Comparison of ENCODE assay signal across 1 cellular context in the genomic region with DNA sequence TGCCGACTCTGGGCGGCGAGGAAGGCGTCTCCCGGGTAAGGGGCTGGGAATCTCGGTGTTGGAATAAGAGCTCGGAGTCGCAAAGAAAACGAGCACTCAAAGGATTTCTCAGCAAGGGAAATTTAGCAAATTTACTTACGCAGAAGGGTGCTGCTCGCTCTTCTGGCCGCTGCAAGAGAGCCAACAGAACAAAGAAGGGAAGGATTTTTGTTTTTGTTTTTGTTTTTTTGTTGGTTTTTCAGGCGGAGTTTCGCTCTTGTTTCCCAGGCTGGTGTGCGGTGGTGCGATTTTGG.
A peak's percentile ranks its signal among the peaks of the same experiment; 100 is the strongest.
TF ChIP-seq lines count a peak whose summit lies in the region.

No MANE protein-coding gene starts in this region.

TF ChIP-seq in HEK293, 187 proteins besides CTCF, POLR2A, EP300 and RAD21 (continued from another document and continues in another):
- TF ChIP-seq, protein P1, sequence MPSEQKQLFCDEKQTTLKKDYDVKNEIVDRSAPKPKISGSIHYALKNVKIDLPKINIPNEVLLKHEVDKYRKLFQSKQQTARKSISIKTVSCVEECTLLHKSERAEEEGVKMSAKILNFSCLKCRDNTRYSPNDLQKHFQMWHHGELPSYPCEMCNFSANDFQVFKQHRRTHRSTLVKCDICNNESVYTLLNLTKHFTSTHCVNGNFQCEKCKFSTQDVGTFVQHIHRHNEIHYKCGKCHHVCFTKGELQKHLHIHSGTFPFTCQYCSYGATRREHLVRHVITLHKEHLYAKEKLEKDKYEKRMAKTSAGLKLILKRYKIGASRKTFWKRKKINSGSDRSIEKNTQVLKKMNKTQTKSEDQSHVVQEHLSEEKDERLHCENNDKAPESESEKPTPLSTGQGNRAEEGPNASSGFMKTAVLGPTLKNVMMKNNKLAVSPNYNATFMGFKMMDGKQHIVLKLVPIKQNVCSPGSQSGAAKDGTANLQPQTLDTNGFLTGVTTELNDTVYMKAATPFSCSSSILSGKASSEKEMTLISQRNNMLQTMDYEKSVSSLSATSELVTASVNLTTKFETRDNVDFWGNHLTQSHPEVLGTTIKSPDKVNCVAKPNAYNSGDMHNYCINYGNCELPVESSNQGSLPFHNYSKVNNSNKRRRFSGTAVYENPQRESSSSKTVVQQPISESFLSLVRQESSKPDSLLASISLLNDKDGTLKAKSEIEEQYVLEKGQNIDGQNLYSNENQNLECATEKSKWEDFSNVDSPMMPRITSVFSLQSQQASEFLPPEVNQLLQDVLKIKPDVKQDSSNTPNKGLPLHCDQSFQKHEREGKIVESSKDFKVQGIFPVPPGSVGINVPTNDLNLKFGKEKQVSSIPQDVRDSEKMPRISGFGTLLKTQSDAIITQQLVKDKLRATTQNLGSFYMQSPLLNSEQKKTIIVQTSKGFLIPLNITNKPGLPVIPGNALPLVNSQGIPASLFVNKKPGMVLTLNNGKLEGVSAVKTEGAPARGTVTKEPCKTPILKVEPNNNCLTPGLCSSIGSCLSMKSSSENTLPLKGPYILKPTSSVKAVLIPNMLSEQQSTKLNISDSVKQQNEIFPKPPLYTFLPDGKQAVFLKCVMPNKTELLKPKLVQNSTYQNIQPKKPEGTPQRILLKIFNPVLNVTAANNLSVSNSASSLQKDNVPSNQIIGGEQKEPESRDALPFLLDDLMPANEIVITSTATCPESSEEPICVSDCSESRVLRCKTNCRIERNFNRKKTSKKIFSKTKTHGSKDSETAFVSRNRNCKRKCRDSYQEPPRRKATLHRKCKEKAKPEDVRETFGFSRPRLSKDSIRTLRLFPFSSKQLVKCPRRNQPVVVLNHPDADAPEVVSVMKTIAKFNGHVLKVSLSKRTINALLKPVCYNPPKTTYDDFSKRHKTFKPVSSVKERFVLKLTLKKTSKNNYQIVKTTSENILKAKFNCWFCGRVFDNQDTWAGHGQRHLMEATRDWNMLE (tag by site-specific recombination; conservative IDR thresholded peaks at IDR 0.05; ENCODE audit: low read depth) = no peak
- TF ChIP-seq ZNF501 (tag by site-specific recombination; IDR thresholded peaks at IDR 0.05) (no peak; the same call in 1 of the 2 replicates), ZBTB17 (tag by site-specific recombination; IDR thresholded peaks at IDR 0.05) (peak; percentile 57), ZBTB20 (tag by site-specific recombination; IDR thresholded peaks at IDR 0.05) (0 out of 2 replicates have a peak, but pooled peaks have one; percentile 19), SP7 (tag by site-specific recombination; IDR thresholded peaks at IDR 0.05) (no peak), ZNF335 (tag by site-specific recombination; conservative IDR thresholded peaks at IDR 0.05) (peak; percentile 2), ZNF121 (tag by site-specific recombination; IDR thresholded peaks at IDR 0.05) (no peak), ZBTB48 (tag by site-specific recombination; IDR thresholded peaks at IDR 0.05) (no peak), ATF2 (tag by site-specific recombination; IDR thresholded peaks at IDR 0.05; ENCODE audit: low read depth) (no peak), ZNF175 (tag by site-specific recombination; IDR thresholded peaks at IDR 0.05) (no peak), ZNF561 (tag by site-specific recombination; IDR thresholded peaks at IDR 0.05; ENCODE audit: borderline replicate concordance) (no peak), MZF1 (tag by site-specific recombination; IDR thresholded peaks at IDR 0.05; ENCODE audit: borderline replicate concordance) (no peak), ZFP69B (tag by site-specific recombination; IDR thresholded peaks at IDR 0.05) (no peak), ZNF529 (tag by site-specific recombination; IDR thresholded peaks at IDR 0.05; ENCODE audit: insufficient replicate concordance) (no peak), BCL11A (tag by site-specific recombination; IDR thresholded peaks at IDR 0.05; ENCODE audit: low read depth) (no peak), FEZF1 (tag by site-specific recombination; IDR thresholded peaks at IDR 0.05) (no peak), OSR2 (tag by site-specific recombination; IDR thresholded peaks at IDR 0.05) (no peak), ZNF18 (tag by site-specific recombination; IDR thresholded peaks at IDR 0.05) (no peak), SCRT1 (tag by site-specific recombination; IDR thresholded peaks at IDR 0.05; ENCODE audit: borderline replicate concordance) (no peak), ZBTB8A (tag by site-specific recombination; IDR thresholded peaks at IDR 0.05) (0 out of 2 replicates have a peak, but pooled peaks have one; percentile 4), ZNF449 (tag by site-specific recombination; IDR thresholded peaks at IDR 0.05) (peak; percentile 5; the same call in 1 of the 2 replicates), ZEB2 (tag by site-specific recombination; IDR thresholded peaks at IDR 0.05) (no peak), ZNF600 (tag by site-specific recombination; IDR thresholded peaks at IDR 0.05) (no peak), ZNF626 (tag by site-specific recombination; IDR thresholded peaks at IDR 0.05) (no peak), ZNF311 (tag by site-specific recombination; IDR thresholded peaks at IDR 0.05; ENCODE audit: borderline replicate concordance) (no peak), ZNF624 (tag by site-specific recombination; IDR thresholded peaks at IDR 0.05) (no peak), ZNF169 (tag by site-specific recombination; IDR thresholded peaks at IDR 0.05) (no peak), MYNN (tag by site-specific recombination; IDR thresholded peaks at IDR 0.05; ENCODE audit: borderline replicate concordance) (no peak), OVOL3 (tag by site-specific recombination; IDR thresholded peaks at IDR 0.05) (no peak), ZNF157 (tag by site-specific recombination; IDR thresholded peaks at IDR 0.05) (no peak), ZNF777 (tag by site-specific recombination; IDR thresholded peaks at IDR 0.05; ENCODE audit: borderline replicate concordance) (no peak)
- TF ChIP-seq, protein P2, sequence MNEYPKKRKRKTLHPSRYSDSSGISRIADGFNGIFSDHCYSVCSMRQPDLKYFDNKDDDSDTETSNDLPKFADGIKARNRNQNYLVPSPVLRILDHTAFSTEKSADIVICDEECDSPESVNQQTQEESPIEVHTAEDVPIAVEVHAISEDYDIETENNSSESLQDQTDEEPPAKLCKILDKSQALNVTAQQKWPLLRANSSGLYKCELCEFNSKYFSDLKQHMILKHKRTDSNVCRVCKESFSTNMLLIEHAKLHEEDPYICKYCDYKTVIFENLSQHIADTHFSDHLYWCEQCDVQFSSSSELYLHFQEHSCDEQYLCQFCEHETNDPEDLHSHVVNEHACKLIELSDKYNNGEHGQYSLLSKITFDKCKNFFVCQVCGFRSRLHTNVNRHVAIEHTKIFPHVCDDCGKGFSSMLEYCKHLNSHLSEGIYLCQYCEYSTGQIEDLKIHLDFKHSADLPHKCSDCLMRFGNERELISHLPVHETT (tag by site-specific recombination; IDR thresholded peaks at IDR 0.05) = no peak
- TF ChIP-seq, protein P3, sequence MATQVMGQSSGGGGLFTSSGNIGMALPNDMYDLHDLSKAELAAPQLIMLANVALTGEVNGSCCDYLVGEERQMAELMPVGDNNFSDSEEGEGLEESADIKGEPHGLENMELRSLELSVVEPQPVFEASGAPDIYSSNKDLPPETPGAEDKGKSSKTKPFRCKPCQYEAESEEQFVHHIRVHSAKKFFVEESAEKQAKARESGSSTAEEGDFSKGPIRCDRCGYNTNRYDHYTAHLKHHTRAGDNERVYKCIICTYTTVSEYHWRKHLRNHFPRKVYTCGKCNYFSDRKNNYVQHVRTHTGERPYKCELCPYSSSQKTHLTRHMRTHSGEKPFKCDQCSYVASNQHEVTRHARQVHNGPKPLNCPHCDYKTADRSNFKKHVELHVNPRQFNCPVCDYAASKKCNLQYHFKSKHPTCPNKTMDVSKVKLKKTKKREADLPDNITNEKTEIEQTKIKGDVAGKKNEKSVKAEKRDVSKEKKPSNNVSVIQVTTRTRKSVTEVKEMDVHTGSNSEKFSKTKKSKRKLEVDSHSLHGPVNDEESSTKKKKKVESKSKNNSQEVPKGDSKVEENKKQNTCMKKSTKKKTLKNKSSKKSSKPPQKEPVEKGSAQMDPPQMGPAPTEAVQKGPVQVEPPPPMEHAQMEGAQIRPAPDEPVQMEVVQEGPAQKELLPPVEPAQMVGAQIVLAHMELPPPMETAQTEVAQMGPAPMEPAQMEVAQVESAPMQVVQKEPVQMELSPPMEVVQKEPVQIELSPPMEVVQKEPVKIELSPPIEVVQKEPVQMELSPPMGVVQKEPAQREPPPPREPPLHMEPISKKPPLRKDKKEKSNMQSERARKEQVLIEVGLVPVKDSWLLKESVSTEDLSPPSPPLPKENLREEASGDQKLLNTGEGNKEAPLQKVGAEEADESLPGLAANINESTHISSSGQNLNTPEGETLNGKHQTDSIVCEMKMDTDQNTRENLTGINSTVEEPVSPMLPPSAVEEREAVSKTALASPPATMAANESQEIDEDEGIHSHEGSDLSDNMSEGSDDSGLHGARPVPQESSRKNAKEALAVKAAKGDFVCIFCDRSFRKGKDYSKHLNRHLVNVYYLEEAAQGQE (tag by site-specific recombination; IDR thresholded peaks at IDR 0.05) = no peak
- TF ChIP-seq, protein P4, sequence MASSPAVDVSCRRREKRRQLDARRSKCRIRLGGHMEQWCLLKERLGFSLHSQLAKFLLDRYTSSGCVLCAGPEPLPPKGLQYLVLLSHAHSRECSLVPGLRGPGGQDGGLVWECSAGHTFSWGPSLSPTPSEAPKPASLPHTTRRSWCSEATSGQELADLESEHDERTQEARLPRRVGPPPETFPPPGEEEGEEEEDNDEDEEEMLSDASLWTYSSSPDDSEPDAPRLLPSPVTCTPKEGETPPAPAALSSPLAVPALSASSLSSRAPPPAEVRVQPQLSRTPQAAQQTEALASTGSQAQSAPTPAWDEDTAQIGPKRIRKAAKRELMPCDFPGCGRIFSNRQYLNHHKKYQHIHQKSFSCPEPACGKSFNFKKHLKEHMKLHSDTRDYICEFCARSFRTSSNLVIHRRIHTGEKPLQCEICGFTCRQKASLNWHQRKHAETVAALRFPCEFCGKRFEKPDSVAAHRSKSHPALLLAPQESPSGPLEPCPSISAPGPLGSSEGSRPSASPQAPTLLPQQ (tag by site-specific recombination; IDR thresholded peaks at IDR 0.05) = peak; percentile 46
- TF ChIP-seq, protein P5, sequence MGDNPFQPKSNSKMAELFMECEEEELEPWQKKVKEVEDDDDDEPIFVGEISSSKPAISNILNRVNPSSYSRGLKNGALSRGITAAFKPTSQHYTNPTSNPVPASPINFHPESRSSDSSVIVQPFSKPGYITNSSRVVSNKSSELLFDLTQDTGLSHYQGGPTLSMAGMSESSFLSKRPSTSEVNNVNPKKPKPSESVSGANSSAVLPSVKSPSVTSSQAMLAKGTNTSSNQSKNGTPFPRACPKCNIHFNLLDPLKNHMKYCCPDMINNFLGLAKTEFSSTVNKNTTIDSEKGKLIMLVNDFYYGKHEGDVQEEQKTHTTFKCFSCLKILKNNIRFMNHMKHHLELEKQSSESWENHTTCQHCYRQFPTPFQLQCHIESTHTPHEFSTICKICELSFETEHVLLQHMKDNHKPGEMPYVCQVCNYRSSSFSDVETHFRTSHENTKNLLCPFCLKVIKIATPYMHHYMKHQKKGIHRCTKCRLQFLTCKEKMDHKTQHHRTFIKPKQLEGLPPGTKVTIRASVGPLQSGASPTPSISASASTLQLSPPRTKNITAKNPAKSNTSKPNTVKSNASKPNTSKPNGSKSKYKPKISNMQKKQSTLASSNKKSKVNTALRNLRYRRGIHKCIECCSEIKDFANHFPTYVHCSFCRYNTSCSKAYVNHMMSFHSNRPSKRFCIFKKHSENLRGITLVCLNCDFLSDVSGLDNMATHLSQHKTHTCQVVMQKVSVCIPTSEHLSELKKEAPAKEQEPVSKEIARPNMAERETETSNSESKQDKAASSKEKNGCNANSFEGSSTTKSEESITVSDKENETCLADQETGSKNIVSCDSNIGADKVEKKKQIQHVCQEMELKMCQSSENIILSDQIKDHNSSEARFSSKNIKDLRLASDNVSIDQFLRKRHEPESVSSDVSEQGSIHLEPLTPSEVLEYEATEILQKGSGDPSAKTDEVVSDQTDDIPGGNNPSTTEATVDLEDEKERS (tag by site-specific recombination; IDR thresholded peaks at IDR 0.05) = no peak
